12 cellular contexts compared by ENCODE assay signal in the genomic region with DNA sequence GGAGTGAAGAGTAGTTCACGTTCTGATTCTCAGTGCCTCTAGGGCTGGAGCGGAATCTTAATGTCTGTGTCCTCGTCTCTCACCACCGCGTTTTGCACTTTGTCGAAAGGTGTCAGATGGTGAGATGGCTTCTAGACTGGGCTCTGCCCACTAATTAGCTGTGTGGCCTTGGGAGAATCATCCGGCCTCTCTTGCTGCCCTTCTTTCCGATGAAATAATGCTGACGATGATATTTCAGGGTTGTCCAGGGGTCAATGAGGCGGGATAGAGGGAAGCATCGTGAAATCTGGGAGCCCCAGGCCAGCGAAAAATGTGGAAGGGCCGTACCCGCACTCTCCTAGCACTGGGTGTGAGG. TPM values are rescaled to one million over a fixed set of nuclear protein-coding genes. Genes with fewer than 3 reads are reported as not detected.
DNase-seq lines count a peak whose midpoint lies in the region; ATAC-seq, FAIRE-seq and TF ChIP-seq lines count a peak whose summit lies in the region.
"Had no signal": no experiment of that assay in that cellular context is flagged by ENCODE, and none has a peak within 500 bp of the region (broad histone marks: within the 10 kb centered on the region; RNA-seq: fewer than 3 reads in every experiment).

No MANE protein-coding gene starts in this region.

- H3K27ac Mint-ChIP-seq in CD4-positive, alpha-beta memory T cell = no peak overlapping the region

- POLR2A ChIA-PET in CD4-positive, alpha-beta memory T cell (lab: Charles Lee; ENCODE audit: partially characterized antibody) = no interaction called here
- POLR2A ChIA-PET in IMR-90 (lab: Charles Lee; ENCODE audit: unreplicated experiment) = no interaction called here

- H2BK15ac ChIP-seq in IMR-90 (ENCODE audit: low read depth, low read length) = no peak overlapping the region

- H3K27me3 ChIP-seq in CD4-positive, alpha-beta memory T cell (ENCODE audit: insufficient read depth, low read length) = peaks cover 28% of the 10 kb centered on the region
- H3K27me3 ChIP-seq in IMR-90 (ENCODE audit: control insufficient read depth, insufficient read depth, low read length) (peaks cover 68% of the 10 kb centered on the region), fibroblast of lung (ENCODE audit: control insufficient read depth, insufficient read depth, low read length) (peaks cover 9% of the 10 kb centered on the region), ovary (no peaks in the 10 kb centered on the region)
- H3K27me3 ChIP-seq: MG63 had no signal

- H2AFZ ChIP-seq in IMR-90 (replicated peaks; ENCODE audit: low read length, poor library complexity) (peak overlapping the region; percentile 90), fibroblast of lung (ENCODE audit: low read length) (no peak overlapping the region)

- peaks cover 35 to 54% of the 10 kb centered on the region in 2 donors for H3K27me3 Mint-ChIP-seq in CD4-positive, alpha-beta memory T cell

- H3K27ac ChIP-seq in CD4-positive, alpha-beta memory T cell (ENCODE audit: low read depth, low read length) = no peak overlapping the region
- H3K27ac ChIP-seq in IMR-90 (ENCODE audit: insufficient read depth, low read length) (no peak overlapping the region), fibroblast of lung (ENCODE audit: insufficient read depth, low read length) (no peak overlapping the region), ovary (no peak overlapping the region)

- H3K56ac ChIP-seq in IMR-90 (ENCODE audit: extremely low read depth, insufficient read depth, low read length) = no peak overlapping the region

- in situ Hi-C loops in IMR-90 (cut with MboI; ENCODE audit: low sequenced_read_pairs) = loop anchor here (25.0 kb wide), 1 partner anchor 478 kb away; no protein-coding TSS in a partner anchor

- H2BK5ac ChIP-seq in IMR-90 (ENCODE audit: low read depth, low read length, poor library complexity, severe bottlenecking) = no peak overlapping the region

- H4K8ac ChIP-seq in IMR-90 (ENCODE audit: low read depth in 2 of 2, low read length in 2 of 2) = no peak overlapping the region

- H4K5ac ChIP-seq in IMR-90 (ENCODE audit: low read depth, low read length) = no peak overlapping the region

- no peaks in the 10 kb centered on the region for H3K36me3 ChIP-seq in CD4-positive, alpha-beta memory T cell (ENCODE audit: insufficient read depth, low read length)
- no peaks in the 10 kb centered on the region for H3K36me3 ChIP-seq in IMR-90 (ENCODE audit: control insufficient read depth, insufficient read depth, low read length)
- no peaks in the 10 kb centered on the region for H3K36me3 ChIP-seq in fibroblast of lung (ENCODE audit: control insufficient read depth, insufficient read depth, low read length)
- H3K36me3 ChIP-seq in ovary = no peaks in the 10 kb centered on the region
- H3K36me3 ChIP-seq: MG63 had no signal

- H3K18ac ChIP-seq in IMR-90 (ENCODE audit: low read depth, low read length) = no peak overlapping the region

- peak overlapping the region; percentile 85; the same call in 1 of the 2 replicates for H3K4me2 ChIP-seq in IMR-90 (ENCODE audit: low read depth, low read length)
- peak overlapping the region; percentile 53 for H3K4me2 ChIP-seq in fibroblast of lung (ENCODE audit: extremely low read depth, insufficient read depth, low read length)

- 20% methylated on average over 7 of the region's 14 CpGs; no CpG with 5 or more reads in 1 of the 2 experiments for WGBS in IMR-90 (ENCODE audit: extremely low coverage in 2 of 2, insufficient read length in 1 of 2), 2 experiments
- WGBS in ovary, 3 donors = 15 to 22% (median 20%) methylated on average over 14 of the region's 14 CpGs

- H3K9ac ChIP-seq in IMR-90 (ENCODE audit: low read depth, low read length) (no peak overlapping the region), fibroblast of lung (ENCODE audit: insufficient read depth, low read length) (no peak overlapping the region)

- no peaks in the 10 kb centered on the region for H3K79me1 ChIP-seq in IMR-90 (ENCODE audit: low read depth in 1 of 2, low read length in 2 of 2)

- H3K4me1 ChIP-seq in CD4-positive, alpha-beta memory T cell (ENCODE audit: insufficient read depth, low read length) = peaks cover 11% of the 10 kb centered on the region
- peaks cover 2% of the 10 kb centered on the region; the same call in 1 of the 2 replicates for H3K4me1 ChIP-seq in IMR-90 (ENCODE audit: control insufficient read depth, insufficient read depth, low read length)
- H3K4me1 ChIP-seq in fibroblast of lung (ENCODE audit: control insufficient read depth, extremely low read depth, insufficient read depth, low read length) = peaks cover 21% of the 10 kb centered on the region
- H3K4me1 ChIP-seq in ovary (ENCODE audit: insufficient read depth) = peaks cover 2% of the 10 kb centered on the region

- H3K4ac ChIP-seq in IMR-90 (ENCODE audit: low read depth, low read length) = no peak overlapping the region

- CTCF ChIA-PET in CD4-positive, alpha-beta memory T cell (lab: Charles Lee; ENCODE audit: partially characterized antibody) = no interaction called here
- CTCF ChIA-PET in IMR-90 (lab: Yijun Ruan, JAX) = interaction anchor here (0.6 to 1.8 kb wide), 4 partner anchors 10 to 112 kb away, joined by 3 to 6 read pairs (median 5); no protein-coding TSS in a partner anchor

- no peak for TF ChIP-seq POLR2A in IMR-90 (IDR thresholded peaks at IDR 0.05; ENCODE audit: low read depth, low read length)
- no peak for TF ChIP-seq POLR2A in ovary (IDR thresholded peaks at IDR 0.05)
- no peak for TF ChIP-seq POLR2A in H54 (IDR thresholded peaks at IDR 0.05; ENCODE audit: low read depth, low read length)

- no peak overlapping the region for H3K14ac ChIP-seq in IMR-90 (replicated peaks; ENCODE audit: low read depth, low read length)

- no peak for DNase-seq in CD4-positive, alpha-beta memory T cell
- DNase-seq in IMR-90 (no peak), fibroblast of lung (ENCODE audit: low read depth in 2 of 2) (no peak), ovary (no peak), SHP77 (lab: John Stamatoyannopoulos, UW) (no peak), NCI-H82 (lab: John Stamatoyannopoulos, UW) (no peak), DMS53 (lab: John Stamatoyannopoulos, UW) (no peak), H54 (ENCODE audit: insufficient read length, low spot score) (no peak)
- DNase-seq: activated CD4-positive, CD25-positive, alpha-beta regulatory T cell treated with anti-CD3 and anti-CD28 coated beads, Interleukin-2, amount 50 U/mL, for 72 hours had no signal

- peak overlapping the region; percentile 41; the same call in 1 of the 2 replicates for H3K23ac ChIP-seq in IMR-90 (ENCODE audit: low read depth, low read length)

- H2AK5ac ChIP-seq in IMR-90 (ENCODE audit: low read depth, low read length) = no peak overlapping the region

- no peak overlapping the region for H3K4me3 ChIP-seq in CD4-positive, alpha-beta memory T cell (ENCODE audit: low read length in 2 of 2)
- no peak overlapping the region; the same call in 1 of the 2 replicates for H3K4me3 ChIP-seq in IMR-90 (ENCODE audit: insufficient read depth, low read depth, low read length)
- H3K4me3 ChIP-seq in fibroblast of lung (replicated peaks in 1 of 4; ENCODE audit: control extremely low read depth in 1 of 4, insufficient read depth in 1 of 4, low read depth in 3 of 4, low read length in 4 of 4) = peak overlapping the region; percentile 19 to 72 (median 59)
- peak overlapping the region; percentile 53 for H3K4me3 ChIP-seq in ovary

- H3K9me3 ChIP-seq in CD4-positive, alpha-beta memory T cell (ENCODE audit: control insufficient read depth in 1 of 2, low read length in 2 of 2) = no peaks in the 10 kb centered on the region
- H3K9me3 ChIP-seq in IMR-90 (ENCODE audit: control insufficient read depth, insufficient read depth, low read length) = no peaks in the 10 kb centered on the region
- no peaks in the 10 kb centered on the region for H3K9me3 ChIP-seq in fibroblast of lung (ENCODE audit: control insufficient read depth, insufficient read depth, low read depth, low read length)
- H3K9me3 ChIP-seq in ovary = no peaks in the 10 kb centered on the region
- H3K9me3 ChIP-seq: MG63 had no signal

- TF ChIP-seq RAD21 in IMR-90 (IDR thresholded peaks at IDR 0.05; ENCODE audit: low read length) = no peak

- H3K79me2 ChIP-seq in fibroblast of lung (ENCODE audit: control insufficient read depth, insufficient read depth, low read length) = no peaks in the 10 kb centered on the region

- no peak overlapping the region for H4K91ac ChIP-seq in IMR-90 (ENCODE audit: insufficient read depth, low read depth, low read length)

- dilution Hi-C loops in IMR-90 (cut with HindIII; ENCODE audit: low sequenced_read_pairs, unreplicated experiment) = no loop called here

- intact Hi-C loops in CD4-positive, alpha-beta memory T cell (cut with micrococcal nuclease) = no loop called here
- intact Hi-C loops in IMR-90 (cut with micrococcal nuclease) (no loop called here), ovary (cut with DNase I) (no loop called here)

- no peaks in the 10 kb centered on the region for H3K36me3 Mint-ChIP-seq in CD4-positive, alpha-beta memory T cell

- ATAC-seq in IMR-90 (ENCODE audit: low read depth) = no peak

- H2BK20ac ChIP-seq in IMR-90 (ENCODE audit: low read depth, low read length) = no peak overlapping the region

- H4K20me1 ChIP-seq in IMR-90 (ENCODE audit: insufficient read depth, low read length) = peaks cover 8% of the 10 kb centered on the region
- no peaks in the 10 kb centered on the region for H4K20me1 ChIP-seq in fibroblast of lung (ENCODE audit: control insufficient read depth, extremely low read depth, insufficient read depth, low read length)

- no peak for FAIRE-seq in H54 (lab: Jason Lieb, UNC)
- FAIRE-seq: G401.6, GM19239 had no signal

- BruUV-seq in IMR-90 (replicated peaks; lab: Mats Ljungman, UMichigan) = no TSS peak

- H3K9me3 Mint-ChIP-seq in CD4-positive, alpha-beta memory T cell = no peaks in the 10 kb centered on the region

- TF ChIP-seq EP300 in ovary (IDR thresholded peaks at IDR 0.05) = no peak

- H2BK120ac ChIP-seq in IMR-90 (ENCODE audit: low read depth, low read length) = no peak overlapping the region

- peaks cover 0 to 16% (median 3%) of the 10 kb centered on the region in 4 donors for H3K4me1 Mint-ChIP-seq in CD4-positive, alpha-beta memory T cell

- no peak for TF ChIP-seq CTCF in IMR-90 (conservative IDR thresholded peaks at IDR 0.05; ENCODE audit: low read depth, low read length)
- TF ChIP-seq CTCF in fibroblast of lung (conservative IDR thresholded peaks at IDR 0.05 in 1 of 2, IDR thresholded peaks at IDR 0.05 in 1 of 2; ENCODE audit: low read depth in 1 of 2, low read length in 2 of 2) = no peak
- TF ChIP-seq CTCF in ovary (IDR thresholded peaks at IDR 0.05) = no peak

- H3K4me3 Mint-ChIP-seq in CD4-positive, alpha-beta memory T cell = peak overlapping the region in 5 of 8 donors; percentile 11 to 45 (median 26)

- H2AK9ac ChIP-seq in IMR-90 (replicated peaks; ENCODE audit: low read depth, low read length, poor library complexity) = peak overlapping the region; percentile 48

- peaks cover 7% of the 10 kb centered on the region; the same call in 1 of the 2 replicates for H3K9me1 ChIP-seq in IMR-90 (ENCODE audit: insufficient read depth, low read length)

RNA-seq across cellular contexts. Expression of a gene that starts 0.8 kb away (rescaled TPM):
- total RNA-seq in CD4-positive, alpha-beta memory T cell = under 1 TPM in 1 of 2 experiments, not detected in 1; 0.06 TPM
- polyA plus RNA-seq in CD4-positive, alpha-beta memory T cell = not detected
- total RNA-seq in IMR-90 (2012; rRNA removed) (0.28 and 0.36 TPM in 2 replicates), fibroblast of lung (8.5 and 9.6 TPM in 2 replicates), ovary (1 to 10 TPM in 5 of 7 donors, under 1 TPM in 2; 0.36 to 3.6 (median 2.0) TPM)
- polyA plus RNA-seq in IMR-90 (2012; rRNA removed) (0.89 and 1.5 TPM in 2 replicates), fibroblast of lung (8.1 and 27.7 TPM in 2 replicates), ovary (1 to 10 TPM; 1.3 to 5.3 TPM)
- 1.5 and 1.7 TPM in 2 replicates for polyA plus RNA-seq in IMR-90 (2012; cell fraction: cytosol; rRNA removed)
- polyA plus RNA-seq in IMR-90 (2012; cell fraction: nucleus; rRNA removed; ENCODE audit: low replicate concordance) = 1.6 and 1.7 TPM in 2 replicates
- 8.0 and 24.0 TPM in 2 replicates for polyA plus RNA-seq in fibroblast of lung (2012)
- polyA minus RNA-seq in fibroblast of lung (ENCODE audit: low replicate concordance) = 10.7 and 32.2 TPM in 2 replicates

Comparison
In these comparisons a context has a peak if more than half of its experiments do, and no peak if none do; other contexts are left out.
1. H3K4me3 ChIP-seq: peak in fibroblast of lung (4 of 4) and ovary (single experiment); none in CD4-positive, alpha-beta memory T cell (0 of 2) and IMR-90 (single experiment).